In the genomic region with DNA sequence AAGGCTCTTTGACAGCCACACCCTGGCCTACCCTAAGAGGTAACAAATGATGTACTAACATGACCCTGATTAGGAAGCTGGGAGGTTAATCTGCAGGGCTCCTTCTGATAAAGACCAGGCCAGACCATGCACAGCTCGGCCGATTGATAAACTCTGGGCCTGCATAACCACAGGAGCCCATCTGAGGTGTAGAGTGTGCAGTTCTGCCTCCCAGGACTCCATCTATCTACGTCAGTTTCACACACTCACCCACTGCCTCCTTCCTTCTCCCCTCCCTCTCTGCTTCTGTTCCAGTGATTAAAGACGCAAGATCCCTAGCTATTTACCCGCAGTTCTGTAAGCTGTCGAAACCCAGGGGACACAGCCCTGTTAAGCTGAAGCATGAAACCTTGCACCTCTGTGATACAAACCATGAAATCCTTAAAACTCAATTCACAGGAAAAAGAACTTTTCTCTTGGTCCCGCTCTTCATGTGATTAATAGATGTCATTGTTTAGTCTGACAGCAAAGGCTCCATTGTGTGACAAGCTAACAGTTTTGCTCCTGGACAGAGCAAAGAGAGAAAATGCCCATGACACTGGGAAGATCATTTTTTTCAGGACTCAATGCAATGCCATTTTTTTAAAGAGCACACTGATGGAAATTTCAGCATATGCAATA, we compare ENCODE assay signal across 12 cellular contexts.
"Had no signal": no experiment of that assay in that cellular context is flagged by ENCODE, and none has a peak within 500 bp of the region (broad histone marks: within the 10 kb centered on the region; RNA-seq: fewer than 3 reads in every experiment).

No MANE protein-coding gene starts in this region.

- DNase-seq: activated CD4-positive, alpha-beta T cell treated with anti-CD3 and anti-CD28 coated beads, Interleukin-2, amount 50 U/mL, for 48 hours; activated CD8-positive, alpha-beta memory T cell treated with anti-CD3 and anti-CD28 coated beads, Interleukin-2, amount 10 ng/mL, durations not matched to agents 7 days and 5 days; activated gamma-delta T cell; activated naive CD8-positive, alpha-beta T cell treated with anti-CD3 and anti-CD28 coated beads for 36 hours; activated T-cell treated with anti-CD3 and anti-CD28 coated beads, Interleukin-2, amount 50 U/mL, for 24 hours; left ventricle myocardium inferior; stimulated activated CD4-positive, alpha-beta T cell treated with anti-CD3 and anti-CD28 coated beads, Interleukin-2, amount 100 ng/mL, for 48 hours; stimulated activated naive CD4-positive, alpha-beta T cell treated with Interleukin-2 at 50 U/mL for 16 hours; T-helper 2 cell had no signal

- H3K9me3 ChIP-seq: left ventricle myocardium inferior, prostate gland, testis had no signal

- H3K27me3 ChIP-seq: testis had no signal

- H3K4me3 ChIP-seq: left ventricle myocardium inferior, prostate gland, testis had no signal

- H3K4me1 ChIP-seq: left ventricle myocardium inferior, prostate gland had no signal

- H3K27ac ChIP-seq: left ventricle myocardium inferior, prostate gland, testis had no signal

- H3K36me3 ChIP-seq: left ventricle myocardium inferior, prostate gland had no signal

- ATAC-seq: activated CD4-positive, CD25-positive, alpha-beta regulatory T cell treated with anti-CD3 and anti-CD28 coated beads, Interleukin-2, amount 50 U/mL, for 24 hours; activated CD8-positive, alpha-beta memory T cell treated with anti-CD3 and anti-CD28 coated beads, Interleukin-2, amount 10 ng/mL, durations not matched to agents 7 days and 5 days had no signal
